ENCODE assay signal across 1 cellular context in genomic region chr22:43378011-43378704, GRCh38.
A peak's percentile ranks its signal among the peaks of the same experiment; 100 is the strongest.
TF ChIP-seq lines count a peak whose summit lies in the region.

No MANE protein-coding gene starts in this region.

TF ChIP-seq in K562, 482 proteins besides CTCF, POLR2A, EP300 and RAD21 (continued from another document):
- TF ChIP-seq, protein P1, sequence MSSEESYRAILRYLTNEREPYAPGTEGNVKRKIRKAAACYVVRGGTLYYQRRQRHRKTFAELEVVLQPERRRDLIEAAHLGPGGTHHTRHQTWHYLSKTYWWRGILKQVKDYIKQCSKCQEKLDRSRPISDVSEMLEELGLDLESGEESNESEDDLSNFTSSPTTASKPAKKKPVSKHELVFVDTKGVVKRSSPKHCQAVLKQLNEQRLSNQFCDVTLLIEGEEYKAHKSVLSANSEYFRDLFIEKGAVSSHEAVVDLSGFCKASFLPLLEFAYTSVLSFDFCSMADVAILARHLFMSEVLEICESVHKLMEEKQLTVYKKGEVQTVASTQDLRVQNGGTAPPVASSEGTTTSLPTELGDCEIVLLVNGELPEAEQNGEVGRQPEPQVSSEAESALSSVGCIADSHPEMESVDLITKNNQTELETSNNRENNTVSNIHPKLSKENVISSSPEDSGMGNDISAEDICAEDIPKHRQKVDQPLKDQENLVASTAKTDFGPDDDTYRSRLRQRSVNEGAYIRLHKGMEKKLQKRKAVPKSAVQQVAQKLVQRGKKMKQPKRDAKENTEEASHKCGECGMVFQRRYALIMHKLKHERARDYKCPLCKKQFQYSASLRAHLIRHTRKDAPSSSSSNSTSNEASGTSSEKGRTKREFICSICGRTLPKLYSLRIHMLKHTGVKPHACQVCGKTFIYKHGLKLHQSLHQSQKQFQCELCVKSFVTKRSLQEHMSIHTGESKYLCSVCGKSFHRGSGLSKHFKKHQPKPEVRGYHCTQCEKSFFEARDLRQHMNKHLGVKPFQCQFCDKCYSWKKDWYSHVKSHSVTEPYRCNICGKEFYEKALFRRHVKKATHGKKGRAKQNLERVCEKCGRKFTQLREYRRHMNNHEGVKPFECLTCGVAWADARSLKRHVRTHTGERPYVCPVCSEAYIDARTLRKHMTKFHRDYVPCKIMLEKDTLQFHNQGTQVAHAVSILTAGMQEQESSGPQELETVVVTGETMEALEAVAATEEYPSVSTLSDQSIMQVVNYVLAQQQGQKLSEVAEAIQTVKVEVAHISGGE (CRISPR knock-in tag; IDR thresholded peaks at IDR 0.05): no peak
- TF ChIP-seq REST (CRISPR knock-in tag; IDR thresholded peaks at IDR 0.05; ENCODE audit: low read depth) (no peak), ZNF143 (CRISPR knock-in tag; IDR thresholded peaks at IDR 0.05) (no peak), KDM1A (IDR thresholded peaks at IDR 0.05) (no peak), ZNF316 (IDR thresholded peaks at IDR 0.05) (peak; percentile 35; the same call in 1 of the 2 replicates)
